ENCODE assay signal across 1 cellular context in the genomic region with DNA sequence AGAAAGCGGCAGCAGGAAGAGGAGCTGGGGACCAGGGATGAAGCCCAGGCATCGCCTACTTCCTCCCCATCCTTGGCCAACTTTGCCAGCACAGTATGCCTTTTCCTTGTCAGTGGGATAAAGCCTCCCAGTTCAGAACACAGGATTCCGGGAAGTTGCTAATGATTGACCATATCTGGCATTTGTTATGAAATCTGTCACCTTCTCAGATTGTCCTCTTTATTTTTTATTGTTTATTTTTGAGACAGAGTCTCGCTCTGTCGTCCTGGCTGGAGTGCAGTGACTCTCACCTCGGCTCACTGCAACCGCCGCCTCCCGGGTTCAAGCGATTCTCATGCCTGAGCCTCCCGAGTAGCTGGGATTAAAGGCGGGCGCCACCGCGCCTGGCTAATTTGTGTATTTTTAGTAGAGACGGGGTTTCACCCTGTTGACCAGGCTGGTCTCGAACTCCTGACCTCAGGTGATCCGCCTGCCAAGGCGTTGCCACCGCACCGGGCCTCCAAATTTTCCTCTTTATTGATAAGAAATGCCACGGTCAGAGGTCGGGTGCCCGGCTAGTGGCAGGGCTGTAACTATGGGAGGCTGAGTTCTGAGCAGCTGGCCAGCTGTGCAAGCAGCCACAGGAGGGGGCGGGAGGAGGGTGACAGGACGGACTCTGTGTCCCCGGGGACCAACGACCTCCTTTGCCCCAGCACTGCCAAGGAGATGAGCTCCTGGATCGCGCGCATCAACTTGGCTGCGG.
TF ChIP-seq lines count a peak whose summit lies in the region.

No MANE protein-coding gene starts in this region.

TF ChIP-seq in HepG2, 621 proteins besides CTCF, POLR2A, EP300 and RAD21 (continued from another document):
- TF ChIP-seq, protein P1, sequence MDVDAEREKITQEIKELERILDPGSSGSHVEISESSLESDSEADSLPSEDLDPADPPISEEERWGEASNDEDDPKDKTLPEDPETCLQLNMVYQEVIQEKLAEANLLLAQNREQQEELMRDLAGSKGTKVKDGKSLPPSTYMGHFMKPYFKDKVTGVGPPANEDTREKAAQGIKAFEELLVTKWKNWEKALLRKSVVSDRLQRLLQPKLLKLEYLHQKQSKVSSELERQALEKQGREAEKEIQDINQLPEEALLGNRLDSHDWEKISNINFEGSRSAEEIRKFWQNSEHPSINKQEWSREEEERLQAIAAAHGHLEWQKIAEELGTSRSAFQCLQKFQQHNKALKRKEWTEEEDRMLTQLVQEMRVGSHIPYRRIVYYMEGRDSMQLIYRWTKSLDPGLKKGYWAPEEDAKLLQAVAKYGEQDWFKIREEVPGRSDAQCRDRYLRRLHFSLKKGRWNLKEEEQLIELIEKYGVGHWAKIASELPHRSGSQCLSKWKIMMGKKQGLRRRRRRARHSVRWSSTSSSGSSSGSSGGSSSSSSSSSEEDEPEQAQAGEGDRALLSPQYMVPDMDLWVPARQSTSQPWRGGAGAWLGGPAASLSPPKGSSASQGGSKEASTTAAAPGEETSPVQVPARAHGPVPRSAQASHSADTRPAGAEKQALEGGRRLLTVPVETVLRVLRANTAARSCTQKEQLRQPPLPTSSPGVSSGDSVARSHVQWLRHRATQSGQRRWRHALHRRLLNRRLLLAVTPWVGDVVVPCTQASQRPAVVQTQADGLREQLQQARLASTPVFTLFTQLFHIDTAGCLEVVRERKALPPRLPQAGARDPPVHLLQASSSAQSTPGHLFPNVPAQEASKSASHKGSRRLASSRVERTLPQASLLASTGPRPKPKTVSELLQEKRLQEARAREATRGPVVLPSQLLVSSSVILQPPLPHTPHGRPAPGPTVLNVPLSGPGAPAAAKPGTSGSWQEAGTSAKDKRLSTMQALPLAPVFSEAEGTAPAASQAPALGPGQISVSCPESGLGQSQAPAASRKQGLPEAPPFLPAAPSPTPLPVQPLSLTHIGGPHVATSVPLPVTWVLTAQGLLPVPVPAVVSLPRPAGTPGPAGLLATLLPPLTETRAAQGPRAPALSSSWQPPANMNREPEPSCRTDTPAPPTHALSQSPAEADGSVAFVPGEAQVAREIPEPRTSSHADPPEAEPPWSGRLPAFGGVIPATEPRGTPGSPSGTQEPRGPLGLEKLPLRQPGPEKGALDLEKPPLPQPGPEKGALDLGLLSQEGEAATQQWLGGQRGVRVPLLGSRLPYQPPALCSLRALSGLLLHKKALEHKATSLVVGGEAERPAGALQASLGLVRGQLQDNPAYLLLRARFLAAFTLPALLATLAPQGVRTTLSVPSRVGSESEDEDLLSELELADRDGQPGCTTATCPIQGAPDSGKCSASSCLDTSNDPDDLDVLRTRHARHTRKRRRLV (CRISPR knock-in tag; IDR thresholded peaks at IDR 0.05): 0 out of 2 replicates have a peak, but pooled peaks have one; percentile 37
- TF ChIP-seq, protein P2, sequence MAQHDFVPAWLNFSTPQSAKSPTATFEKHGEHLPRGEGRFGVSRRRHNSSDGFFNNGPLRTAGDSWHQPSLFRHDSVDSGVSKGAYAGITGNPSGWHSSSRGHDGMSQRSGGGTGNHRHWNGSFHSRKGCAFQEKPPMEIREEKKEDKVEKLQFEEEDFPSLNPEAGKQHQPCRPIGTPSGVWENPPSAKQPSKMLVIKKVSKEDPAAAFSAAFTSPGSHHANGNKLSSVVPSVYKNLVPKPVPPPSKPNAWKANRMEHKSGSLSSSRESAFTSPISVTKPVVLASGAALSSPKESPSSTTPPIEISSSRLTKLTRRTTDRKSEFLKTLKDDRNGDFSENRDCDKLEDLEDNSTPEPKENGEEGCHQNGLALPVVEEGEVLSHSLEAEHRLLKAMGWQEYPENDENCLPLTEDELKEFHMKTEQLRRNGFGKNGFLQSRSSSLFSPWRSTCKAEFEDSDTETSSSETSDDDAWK (CRISPR knock-in tag; IDR thresholded peaks at IDR 0.05): no peak
- no peak for TF ChIP-seq RFX1 (IDR thresholded peaks at IDR 0.05)
- TF ChIP-seq, protein P3, sequence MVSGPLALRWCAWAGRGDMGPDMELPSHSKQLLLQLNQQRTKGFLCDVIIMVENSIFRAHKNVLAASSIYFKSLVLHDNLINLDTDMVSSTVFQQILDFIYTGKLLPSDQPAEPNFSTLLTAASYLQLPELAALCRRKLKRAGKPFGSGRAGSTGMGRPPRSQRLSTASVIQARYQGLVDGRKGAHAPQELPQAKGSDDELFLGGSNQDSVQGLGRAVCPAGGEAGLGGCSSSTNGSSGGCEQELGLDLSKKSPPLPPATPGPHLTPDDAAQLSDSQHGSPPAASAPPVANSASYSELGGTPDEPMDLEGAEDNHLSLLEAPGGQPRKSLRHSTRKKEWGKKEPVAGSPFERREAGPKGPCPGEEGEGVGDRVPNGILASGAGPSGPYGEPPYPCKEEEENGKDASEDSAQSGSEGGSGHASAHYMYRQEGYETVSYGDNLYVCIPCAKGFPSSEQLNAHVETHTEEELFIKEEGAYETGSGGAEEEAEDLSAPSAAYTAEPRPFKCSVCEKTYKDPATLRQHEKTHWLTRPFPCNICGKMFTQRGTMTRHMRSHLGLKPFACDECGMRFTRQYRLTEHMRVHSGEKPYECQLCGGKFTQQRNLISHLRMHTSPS (CRISPR knock-in tag; IDR thresholded peaks at IDR 0.05; ENCODE audit: low read depth): peak; percentile 75; the same call in 1 of the 2 replicates
- TF ChIP-seq, protein P4, sequence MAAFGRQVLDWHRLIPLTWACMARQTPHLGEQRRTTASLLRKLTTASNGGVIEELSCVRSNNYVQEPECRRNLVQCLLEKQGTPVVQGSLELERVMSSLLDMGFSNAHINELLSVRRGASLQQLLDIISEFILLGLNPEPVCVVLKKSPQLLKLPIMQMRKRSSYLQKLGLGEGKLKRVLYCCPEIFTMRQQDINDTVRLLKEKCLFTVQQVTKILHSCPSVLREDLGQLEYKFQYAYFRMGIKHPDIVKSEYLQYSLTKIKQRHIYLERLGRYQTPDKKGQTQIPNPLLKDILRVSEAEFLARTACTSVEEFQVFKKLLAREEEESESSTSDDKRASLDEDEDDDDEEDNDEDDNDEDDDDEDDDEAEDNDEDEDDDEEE (CRISPR knock-in tag; IDR thresholded peaks at IDR 0.05): 0 out of 2 replicates have a peak, but pooled peaks have one; percentile 6
- TF ChIP-seq ZNF816 (CRISPR knock-in tag; IDR thresholded peaks at IDR 0.05; ENCODE audit: borderline replicate concordance): no peak
- TF ChIP-seq ZNF746 (CRISPR knock-in tag; IDR thresholded peaks at IDR 0.05): 0 out of 2 replicates have a peak, but pooled peaks have one; percentile 21
- peak; percentile 94 for TF ChIP-seq ZBTB42 (CRISPR knock-in tag; IDR thresholded peaks at IDR 0.05)
- 0 out of 2 replicates have a peak, but pooled peaks have one; percentile 20 for TF ChIP-seq ARID2 (CRISPR knock-in tag; IDR thresholded peaks at IDR 0.05; ENCODE audit: borderline replicate concordance)
- TF ChIP-seq ZNF234 (CRISPR knock-in tag; conservative IDR thresholded peaks at IDR 0.05): no peak
- TF ChIP-seq, protein P5, sequence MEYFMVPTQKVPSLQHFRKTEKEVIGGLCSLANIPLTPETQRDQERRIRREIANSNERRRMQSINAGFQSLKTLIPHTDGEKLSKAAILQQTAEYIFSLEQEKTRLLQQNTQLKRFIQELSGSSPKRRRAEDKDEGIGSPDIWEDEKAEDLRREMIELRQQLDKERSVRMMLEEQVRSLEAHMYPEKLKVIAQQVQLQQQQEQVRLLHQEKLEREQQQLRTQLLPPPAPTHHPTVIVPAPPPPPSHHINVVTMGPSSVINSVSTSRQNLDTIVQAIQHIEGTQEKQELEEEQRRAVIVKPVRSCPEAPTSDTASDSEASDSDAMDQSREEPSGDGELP (IDR thresholded peaks at IDR 0.05; ENCODE audit: borderline replicate concordance, low read depth): peak; percentile 81
- TF ChIP-seq SMARCE1 (IDR thresholded peaks at IDR 0.05; ENCODE audit: borderline replicate concordance): no peak
- TF ChIP-seq ZNF776 (CRISPR knock-in tag; IDR thresholded peaks at IDR 0.05): no peak
- TF ChIP-seq, protein P6, sequence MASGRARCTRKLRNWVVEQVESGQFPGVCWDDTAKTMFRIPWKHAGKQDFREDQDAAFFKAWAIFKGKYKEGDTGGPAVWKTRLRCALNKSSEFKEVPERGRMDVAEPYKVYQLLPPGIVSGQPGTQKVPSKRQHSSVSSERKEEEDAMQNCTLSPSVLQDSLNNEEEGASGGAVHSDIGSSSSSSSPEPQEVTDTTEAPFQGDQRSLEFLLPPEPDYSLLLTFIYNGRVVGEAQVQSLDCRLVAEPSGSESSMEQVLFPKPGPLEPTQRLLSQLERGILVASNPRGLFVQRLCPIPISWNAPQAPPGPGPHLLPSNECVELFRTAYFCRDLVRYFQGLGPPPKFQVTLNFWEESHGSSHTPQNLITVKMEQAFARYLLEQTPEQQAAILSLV (CRISPR knock-in tag; IDR thresholded peaks at IDR 0.05; ENCODE audit: borderline replicate concordance): no peak
- TF ChIP-seq ZNF652 (CRISPR knock-in tag; IDR thresholded peaks at IDR 0.05; ENCODE audit: borderline replicate concordance, low read depth): no peak
- no peak for TF ChIP-seq TCF12 (IDR thresholded peaks at IDR 0.05)
- TF ChIP-seq TCF12 (CRISPR knock-in tag; IDR thresholded peaks at IDR 0.05): no peak
- TF ChIP-seq ZNF674 (CRISPR knock-in tag; IDR thresholded peaks at IDR 0.05; ENCODE audit: low read depth): no peak
- TF ChIP-seq SCMH1 (CRISPR knock-in tag; IDR thresholded peaks at IDR 0.05; ENCODE audit: borderline replicate concordance): no peak
- TF ChIP-seq JUN (CRISPR knock-in tag; IDR thresholded peaks at IDR 0.05): no peak
- no peak for TF ChIP-seq TBX3 (IDR thresholded peaks at IDR 0.05; ENCODE audit: borderline replicate concordance)
- TF ChIP-seq SPEN (CRISPR knock-in tag; IDR thresholded peaks at IDR 0.05; ENCODE audit: low read depth): no peak
- no peak for TF ChIP-seq ZNF841 (CRISPR knock-in tag; IDR thresholded peaks at IDR 0.05; ENCODE audit: borderline replicate concordance)
- TF ChIP-seq BCL6 (CRISPR knock-in tag; IDR thresholded peaks at IDR 0.05): peak; percentile 33; the same call in 1 of the 2 replicates
- TF ChIP-seq, protein P7, sequence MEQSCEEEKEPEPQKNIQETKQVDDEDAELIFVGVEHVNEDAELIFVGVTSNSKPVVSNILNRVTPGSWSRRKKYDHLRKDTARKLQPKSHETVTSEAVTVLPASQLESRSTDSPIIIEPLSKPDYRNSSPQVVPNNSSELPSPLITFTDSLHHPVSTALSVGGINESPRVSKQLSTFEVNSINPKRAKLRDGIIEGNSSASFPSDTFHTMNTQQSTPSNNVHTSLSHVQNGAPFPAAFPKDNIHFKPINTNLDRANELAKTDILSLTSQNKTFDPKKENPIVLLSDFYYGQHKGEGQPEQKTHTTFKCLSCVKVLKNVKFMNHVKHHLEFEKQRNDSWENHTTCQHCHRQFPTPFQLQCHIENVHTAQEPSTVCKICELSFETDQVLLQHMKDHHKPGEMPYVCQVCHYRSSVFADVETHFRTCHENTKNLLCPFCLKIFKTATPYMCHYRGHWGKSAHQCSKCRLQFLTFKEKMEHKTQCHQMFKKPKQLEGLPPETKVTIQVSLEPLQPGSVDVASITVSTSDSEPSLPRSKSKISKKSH (CRISPR knock-in tag; IDR thresholded peaks at IDR 0.05; ENCODE audit: borderline replicate concordance): 0 out of 2 replicates have a peak, but pooled peaks have one; percentile 32
- no peak for TF ChIP-seq ZNF263 (CRISPR knock-in tag; IDR thresholded peaks at IDR 0.05)
- TF ChIP-seq NFE2L2 (IDR thresholded peaks at IDR 0.05; ENCODE audit: low read length): no peak
- TF ChIP-seq, protein P8, sequence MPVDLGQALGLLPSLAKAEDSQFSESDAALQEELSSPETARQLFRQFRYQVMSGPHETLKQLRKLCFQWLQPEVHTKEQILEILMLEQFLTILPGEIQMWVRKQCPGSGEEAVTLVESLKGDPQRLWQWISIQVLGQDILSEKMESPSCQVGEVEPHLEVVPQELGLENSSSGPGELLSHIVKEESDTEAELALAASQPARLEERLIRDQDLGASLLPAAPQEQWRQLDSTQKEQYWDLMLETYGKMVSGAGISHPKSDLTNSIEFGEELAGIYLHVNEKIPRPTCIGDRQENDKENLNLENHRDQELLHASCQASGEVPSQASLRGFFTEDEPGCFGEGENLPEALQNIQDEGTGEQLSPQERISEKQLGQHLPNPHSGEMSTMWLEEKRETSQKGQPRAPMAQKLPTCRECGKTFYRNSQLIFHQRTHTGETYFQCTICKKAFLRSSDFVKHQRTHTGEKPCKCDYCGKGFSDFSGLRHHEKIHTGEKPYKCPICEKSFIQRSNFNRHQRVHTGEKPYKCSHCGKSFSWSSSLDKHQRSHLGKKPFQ (CRISPR knock-in tag; IDR thresholded peaks at IDR 0.05; ENCODE audit: insufficient replicate concordance): peak; percentile 45
- no peak for TF ChIP-seq ZNF737 (CRISPR knock-in tag; IDR thresholded peaks at IDR 0.05; ENCODE audit: borderline replicate concordance)
TF ChIP-seq in HepG2: peak in this region for 29.
